ENCODE assay signal across 27 cellular contexts in the genomic region with DNA sequence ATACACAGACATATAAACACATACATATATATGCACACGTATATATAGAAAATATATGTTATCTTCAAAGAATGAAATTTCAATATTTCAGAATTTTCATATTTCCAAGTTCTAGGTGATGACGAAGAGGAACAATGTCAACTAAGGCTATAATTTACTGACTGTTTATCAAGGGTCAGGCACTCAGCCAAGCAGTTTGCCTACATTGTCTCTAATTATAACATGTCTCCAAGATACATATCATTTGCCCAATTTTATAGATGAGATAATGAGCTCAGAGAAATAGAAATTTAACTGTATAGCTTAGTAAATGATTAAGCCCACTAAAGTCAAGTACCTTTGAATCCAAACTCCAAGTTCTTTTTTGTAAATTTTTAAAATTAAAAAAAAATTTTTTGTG.
"Had no signal": no experiment of that assay in that cellular context is flagged by ENCODE, and none has a peak within 500 bp of the region (broad histone marks: within the 10 kb centered on the region; RNA-seq: fewer than 3 reads in every experiment).

No MANE protein-coding gene starts in this region.

- H3K27ac ChIP-seq: esophagus muscularis mucosa, foreskin keratinocyte, gastroesophageal sphincter, left lung, prostate gland, right atrium auricular region, testis, tibial artery, upper lobe of left lung had no signal

- H3K27me3 ChIP-seq: esophagus muscularis mucosa, foreskin keratinocyte, gastroesophageal sphincter, left lung, right atrium auricular region, testis, tibial artery, upper lobe of left lung had no signal

- H3K4me3 ChIP-seq: esophagus muscularis mucosa, gastroesophageal sphincter, left lung, prostate gland, right atrium auricular region, smooth muscle cell, testis, tibial artery, upper lobe of left lung had no signal

- DNase-seq: dermis blood vessel endothelial cell; effector memory CD4-positive, alpha-beta T cell; foreskin keratinocyte; hypothalamus; immature natural killer cell; islet precursor cell; left lung; mesenchymal stem cell; midbrain; naive thymus-derived CD8-positive, alpha-beta T cell; nephron progenitor cell; nucleus accumbens; stimulated activated CD4-positive, alpha-beta T cell treated with anti-CD3 and anti-CD28 coated beads, Interleukin-12 subunit alpha, Interleukin-12 subunit beta, amount 100 ng/mL, for 4 hours; stimulated activated CD4-positive, alpha-beta T cell treated with anti-CD3 and anti-CD28 coated beads, Interleukin-2, amount 100 ng/mL, for 24 hours; stimulated activated CD4-positive, alpha-beta T cell treated with anti-CD3 and anti-CD28 coated beads, Interleukin-4, amount 100 ng/mL, for 24 hours; stimulated activated naive CD4-positive, alpha-beta T cell treated with Interleukin-2 at 50 U/mL for 16 hours; substantia nigra; testis; tibial artery; upper lobe of left lung had no signal

- H3K4me1 ChIP-seq: esophagus muscularis mucosa, foreskin keratinocyte, gastroesophageal sphincter, left lung, prostate gland, right atrium auricular region, testis, tibial artery, upper lobe of left lung had no signal

- ATAC-seq: foreskin keratinocyte; gastroesophageal sphincter; left lung; naive thymus-derived CD8-positive, alpha-beta T cell; sciatic nerve; stimulated activated effector memory CD8-positive, alpha-beta T cell treated with anti-CD3 and anti-CD28 coated beads, Interleukin-12 subunit alpha, Interleukin-12 subunit beta, amount 100 ng/mL, for 72 hours had no signal

- H3K9me3 ChIP-seq: esophagus muscularis mucosa, gastroesophageal sphincter, prostate gland, right atrium auricular region, testis, tibial artery, upper lobe of left lung had no signal

- H3K36me3 ChIP-seq: esophagus muscularis mucosa, gastroesophageal sphincter, left lung, prostate gland, right atrium auricular region, tibial artery, upper lobe of left lung had no signal
